ENCODE assay signal across 8 cellular contexts in the genomic region with DNA sequence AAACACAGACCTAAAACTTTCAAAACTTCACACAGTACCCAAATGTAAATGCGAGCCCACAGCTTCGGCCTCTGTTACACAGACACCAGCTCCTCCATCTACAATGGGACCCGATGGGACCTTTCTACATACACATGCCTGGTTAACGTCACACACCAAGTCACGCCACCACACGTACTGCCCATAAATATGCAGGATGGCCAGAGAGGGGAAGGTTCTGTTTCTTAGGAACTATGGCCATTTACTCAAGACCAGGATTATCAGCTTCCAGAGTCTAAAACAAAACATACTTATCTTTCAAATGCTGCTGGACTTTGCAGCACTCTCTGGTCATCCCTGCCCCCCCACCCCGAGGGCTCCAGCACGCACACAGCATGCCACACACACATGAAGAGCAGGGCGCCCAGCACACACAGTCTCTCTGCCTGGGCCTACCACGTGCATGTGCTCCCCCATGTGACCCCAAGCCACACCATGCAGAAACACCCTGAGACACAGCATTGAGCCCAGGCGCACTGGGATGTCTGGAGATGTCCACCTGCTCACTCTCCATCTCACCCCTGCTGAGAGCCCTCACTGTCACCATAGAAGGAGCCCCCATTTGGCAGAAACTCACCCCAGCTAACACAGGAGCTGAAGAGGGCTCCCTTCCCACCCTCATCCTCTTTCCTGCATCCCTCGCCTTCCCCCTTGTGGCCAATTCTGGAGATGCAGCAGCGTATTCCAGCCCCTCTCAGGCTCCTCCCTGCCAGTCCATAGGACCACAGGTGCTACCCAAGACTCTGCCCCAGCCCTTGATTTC.
A peak's percentile ranks its signal among the peaks of the same experiment; 100 is the strongest.
DNase-seq lines count a peak whose midpoint lies in the region; ATAC-seq and TF ChIP-seq lines count a peak whose summit lies in the region.

No MANE protein-coding gene starts in this region.

- DNase-seq in HFF-Myc (ENCODE audit: extremely low read depth, low read depth): peak; percentile 50
- peak; percentile 70 for DNase-seq in NCI-H748 (lab: John Stamatoyannopoulos, UW; ENCODE audit: unreplicated experiment)
- peak; percentile 91 for DNase-seq in activated CD8-positive, alpha-beta memory T cell treated with anti-CD3 and anti-CD28 coated beads for 24 hours
- DNase-seq in endodermal cell: peak; percentile 98
- peak in 2 of 3 donors; percentile 85 to 88 for DNase-seq in mucosa of descending colon
- peak; percentile 68 for DNase-seq in stimulated activated CD8-positive, alpha-beta memory T cell treated with anti-CD3 and anti-CD28 coated beads, Interleukin-4, amount 100 ng/mL, for 24 hours (ENCODE audit: low read depth)

- H4K20me1 ChIP-seq in BLaER1: no peaks in the 10 kb centered on the region

- H3K27me3 Mint-ChIP-seq in endodermal cell (ENCODE audit: insufficient read depth): peaks cover 40% of the 10 kb centered on the region

- no peaks in the 10 kb centered on the region for H3K9me3 Mint-ChIP-seq in endodermal cell

- 56 to 64% methylated on average over 5 to 13 of the region's 13 CpGs for WGBS in endodermal cell (ENCODE audit: insufficient coverage in 1 of 2, insufficient read length in 1 of 2), 2 experiments

- peak overlapping the region; percentile 92 for H3K4me2 ChIP-seq in BLaER1

- no peak overlapping the region for H3K27ac Mint-ChIP-seq in endodermal cell

- no peak overlapping the region for H3K4me3 ChIP-seq in BLaER1
- H3K4me3 ChIP-seq in HFF-Myc (replicated peaks; ENCODE audit: low read depth, low read length): no peak overlapping the region
- H3K4me3 ChIP-seq in endodermal cell (ENCODE audit: low read length): no peak overlapping the region
- H3K4me3 ChIP-seq in mucosa of descending colon: no peak overlapping the region

- H3K9me3 ChIP-seq in BLaER1 (no peaks in the 10 kb centered on the region), endodermal cell (ENCODE audit: control insufficient read depth, low read length) (no peaks in the 10 kb centered on the region), mucosa of descending colon (no peaks in the 10 kb centered on the region)

- H3K4me1 ChIP-seq in BLaER1: peaks cover 92% of the 10 kb centered on the region
- H3K4me1 ChIP-seq in endodermal cell (ENCODE audit: control insufficient read depth, insufficient read depth, low read length): peaks cover 15% of the 10 kb centered on the region
- H3K4me1 ChIP-seq in mucosa of descending colon (ENCODE audit: low read depth): no peaks in the 10 kb centered on the region

- H3K27ac ChIP-seq in BLaER1 (peak overlapping the region; percentile 8; the same call in 1 of the 2 replicates), endodermal cell (ENCODE audit: low read depth, low read length) (no peak overlapping the region)

- intact Hi-C loops in mucosa of descending colon (cut with DNase I, micrococcal nuclease): loop anchor here (2.0 to 5.0 kb wide), 2 partner anchors 100 kb away; no protein-coding TSS in a partner anchor

- H3K9ac ChIP-seq in BLaER1: 0 out of 2 replicates have a peak overlapping the region, but pooled peaks have one; percentile 5
- no peak overlapping the region for H3K9ac ChIP-seq in endodermal cell (ENCODE audit: extremely low read depth, low read length, poor library complexity, severe bottlenecking)

- H3K4me1 Mint-ChIP-seq in endodermal cell: peaks cover 32% of the 10 kb centered on the region

- no peaks in the 10 kb centered on the region for H3K36me3 ChIP-seq in BLaER1
- H3K36me3 ChIP-seq in endodermal cell (ENCODE audit: control insufficient read depth, insufficient read depth, low read length): no peaks in the 10 kb centered on the region
- H3K36me3 ChIP-seq in mucosa of descending colon (ENCODE audit: low read depth): no peaks in the 10 kb centered on the region

- ATAC-seq in mucosa of descending colon (peak; percentile 79), GM18861 (IDR thresholded peaks at IDR 0.05; ENCODE audit: unreplicated experiment) (no peak)

- TF ChIP-seq CTCF in HFF-Myc (IDR thresholded peaks at IDR 0.05; ENCODE audit: low read depth, low read length, missing control alignments) (peak; percentile 87), endodermal cell (conservative IDR thresholded peaks at IDR 0.05) (peak; percentile 88), mucosa of descending colon (IDR thresholded peaks at IDR 0.05) (peak; percentile 70)

- H3K27me3 ChIP-seq in BLaER1: no peaks in the 10 kb centered on the region
- no peaks in the 10 kb centered on the region for H3K27me3 ChIP-seq in endodermal cell (ENCODE audit: control insufficient read depth, insufficient read depth, low read length, poor library complexity, severe bottlenecking)

- no peak overlapping the region for H3K4me3 Mint-ChIP-seq in endodermal cell

- H3K36me3 Mint-ChIP-seq in endodermal cell (ENCODE audit: low read depth): no peaks in the 10 kb centered on the region
